In genomic region chr7:150959739-150960734, GRCh38 we compare ENCODE assay signal across 1 cellular context.
A peak's percentile ranks its signal among the peaks of the same experiment; 100 is the strongest.
TF ChIP-seq lines count a peak whose summit lies in the region.

No MANE protein-coding gene starts in this region.

TF ChIP-seq in K562, 482 proteins besides CTCF, POLR2A, EP300 and RAD21 (continued from another document and continues in another):
- TF ChIP-seq TFAP4 (CRISPR knock-in tag; IDR thresholded peaks at IDR 0.05; ENCODE audit: borderline replicate concordance): peak; percentile 57; the same call in 1 of the 2 replicates
- TF ChIP-seq FOXP4 (CRISPR knock-in tag; IDR thresholded peaks at IDR 0.05; ENCODE audit: borderline replicate concordance): no peak
- TF ChIP-seq THAP7 (CRISPR knock-in tag; IDR thresholded peaks at IDR 0.05): no peak
- peak; percentile 78 for TF ChIP-seq ZBTB2 (IDR thresholded peaks at IDR 0.05)
- TF ChIP-seq RREB1 (CRISPR knock-in tag; IDR thresholded peaks at IDR 0.05): peak; percentile 91
- peak; percentile 92 for TF ChIP-seq GTF2E2 (tag; IDR thresholded peaks at IDR 0.05)
- TF ChIP-seq KLF6 (CRISPR knock-in tag; IDR thresholded peaks at IDR 0.05; ENCODE audit: borderline replicate concordance): peak; percentile 93; the same call in 1 of the 2 replicates
- no peak for TF ChIP-seq BRF1 (IDR thresholded peaks at IDR 0.05; ENCODE audit: borderline replicate concordance, extremely low read depth, insufficient read length)
- TF ChIP-seq CCAR2 (IDR thresholded peaks at IDR 0.05; ENCODE audit: low read depth, low read length): 0 out of 2 replicates have a peak, but pooled peaks have one; percentile 31
- peak; percentile 98 for TF ChIP-seq HDGF (IDR thresholded peaks at IDR 0.05)
- TF ChIP-seq CHD2 (IDR thresholded peaks at IDR 0.05; ENCODE audit: low read depth, low read length): peak; percentile 61; the same call in 1 of the 2 replicates
- TF ChIP-seq E2F3 (CRISPR knock-in tag; IDR thresholded peaks at IDR 0.05): peak; percentile 70; the same call in 1 of the 2 replicates
- TF ChIP-seq ZBTB5 (IDR thresholded peaks at IDR 0.05): no peak
- TF ChIP-seq ZBTB49 (CRISPR knock-in tag; IDR thresholded peaks at IDR 0.05; ENCODE audit: borderline replicate concordance): no peak
- TF ChIP-seq HSF4 (CRISPR knock-in tag; IDR thresholded peaks at IDR 0.05; ENCODE audit: borderline replicate concordance): peak; percentile 91
- no peak for TF ChIP-seq FOXA1 (IDR thresholded peaks at IDR 0.05; ENCODE audit: borderline replicate concordance)
- TF ChIP-seq ZHX1 (conservative IDR thresholded peaks at IDR 0.05; ENCODE audit: low read length): no peak
- TF ChIP-seq BCLAF1 (IDR thresholded peaks at IDR 0.05; ENCODE audit: borderline replicate concordance in 1 of 2, control insufficient read depth in 1 of 2, low read depth in 2 of 2, low read length in 1 of 2): peak in 1 of 2 experiments; percentile 47; a peak in 1 of 4 replicates
- no peak for TF ChIP-seq MCM7 (IDR thresholded peaks at IDR 0.05)
- peak; percentile 90 to 98 for TF ChIP-seq TEAD1 (CRISPR knock-in tag; IDR thresholded peaks at IDR 0.05)
- no peak for TF ChIP-seq TGIF2 (CRISPR knock-in tag; IDR thresholded peaks at IDR 0.05)
- peak; percentile 95 for TF ChIP-seq DMBX1 (CRISPR knock-in tag; IDR thresholded peaks at IDR 0.05; ENCODE audit: borderline replicate concordance)
- 0 out of 2 replicates have a peak, but pooled peaks have one; percentile 33 for TF ChIP-seq POLR2G (IDR thresholded peaks at IDR 0.05; ENCODE audit: low read depth, low read length)
- peak; percentile 69; the same call in 1 of the 2 replicates for TF ChIP-seq TOE1 (IDR thresholded peaks at IDR 0.05; ENCODE audit: borderline replicate concordance)
- no peak; the same call in 1 of the 2 replicates for TF ChIP-seq TOE1 (CRISPR knock-in tag; IDR thresholded peaks at IDR 0.05; ENCODE audit: borderline replicate concordance, low read depth)
- peak; percentile 65; the same call in 1 of the 2 replicates for TF ChIP-seq ZNF274 (IDR thresholded peaks at IDR 0.05; ENCODE audit: borderline replicate concordance, low read depth, low read length)
- peak; percentile 74; the same call in 1 of the 2 replicates for TF ChIP-seq ZNF354B (CRISPR knock-in tag; IDR thresholded peaks at IDR 0.05)
- TF ChIP-seq MLX (CRISPR knock-in tag; conservative IDR thresholded peaks at IDR 0.05): no peak
- TF ChIP-seq TCF7L2 (IDR thresholded peaks at IDR 0.05; ENCODE audit: low read depth, low read length): no peak
- TF ChIP-seq MAFK (IDR thresholded peaks at IDR 0.05; ENCODE audit: low read length): peak; percentile 61; the same call in 1 of the 2 replicates
- TF ChIP-seq ZFP36 (IDR thresholded peaks at IDR 0.05; ENCODE audit: low read depth, low read length, partially characterized antibody): no peak
- 0 out of 2 replicates have a peak, but pooled peaks have one; percentile 59 for TF ChIP-seq FOXP1 (CRISPR knock-in tag; IDR thresholded peaks at IDR 0.05)
- TF ChIP-seq SMAD3 (CRISPR knock-in tag; conservative IDR thresholded peaks at IDR 0.05): peak; percentile 92
